Comparison of ENCODE assay signal across 9 cellular contexts in the genomic region with DNA sequence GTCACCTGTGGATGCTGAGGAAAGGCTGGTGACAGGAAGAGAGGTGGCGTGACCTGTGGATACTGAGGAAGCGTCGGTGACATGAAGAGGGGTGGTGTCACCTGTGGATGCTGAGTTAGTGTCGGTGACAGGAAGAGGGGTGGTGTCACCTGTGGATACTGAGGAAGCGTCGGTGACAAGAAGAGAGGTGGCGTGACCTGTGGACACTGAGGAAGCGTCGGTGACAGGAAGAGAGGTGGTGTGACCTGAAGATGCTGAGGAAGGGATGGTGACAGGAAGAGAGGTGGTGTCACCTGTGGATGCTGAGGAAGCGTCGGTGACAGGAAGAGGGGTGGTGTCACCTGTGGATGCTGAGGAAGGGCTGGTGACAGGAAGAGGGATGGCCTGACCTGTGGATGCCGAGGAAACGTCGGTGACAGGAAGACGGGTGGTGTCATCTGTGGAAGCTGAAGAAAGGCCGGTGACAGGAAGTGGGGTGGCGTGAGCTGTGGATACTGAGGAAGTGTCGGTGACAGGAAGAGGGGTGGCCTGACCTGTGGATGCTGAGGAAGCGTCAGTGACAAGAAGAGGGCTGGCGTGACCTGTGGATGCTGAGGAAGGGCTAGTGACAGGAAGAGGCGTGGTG. TPM values are rescaled to one million over a fixed set of nuclear protein-coding genes. Genes with fewer than 3 reads are reported as not detected.
A peak's percentile ranks its signal among the peaks of the same experiment; 100 is the strongest.
DNase-seq lines count a peak whose midpoint lies in the region; ATAC-seq and TF ChIP-seq lines count a peak whose summit lies in the region.
"Not testable (repeated sequence)": the region's sequence is repeated elsewhere in the genome, so short reads cannot be mapped to it uniquely, and the experiment has no call there.
"Had no signal": no experiment of that assay in that cellular context is flagged by ENCODE, and none has a peak within 500 bp of the region (broad histone marks: within the 10 kb centered on the region; RNA-seq: fewer than 3 reads in every experiment).

No MANE protein-coding gene starts in this region.

- peaks cover 16% of the 10 kb centered on the region for H3K9me3 ChIP-seq in CD8-positive, alpha-beta T cell (ENCODE audit: low read length)
- H3K9me3 ChIP-seq in neuronal stem cell (replicated peaks in 1 of 2; ENCODE audit: control insufficient read depth in 2 of 2, insufficient read depth in 1 of 2, low read depth in 1 of 2, low read length in 2 of 2), result not testable (repeated sequence)

- not testable (repeated sequence) for H3K79me1 ChIP-seq in neuronal stem cell (ENCODE audit: low read depth, low read length)

- not testable (repeated sequence) for H3K4me2 ChIP-seq in neuronal stem cell (ENCODE audit: insufficient read depth, low read length, poor library complexity, severe bottlenecking)

- H3K27me3 Mint-ChIP-seq in CD8-positive, alpha-beta T cell (ENCODE audit: low read depth); T-helper 2 cell treated with Interferon-gamma antibody and Interleukin-4, amounts not matched to agents 5 μg/mL and 100 μg/mL, for 36 hours (ENCODE audit: low read depth); activated CD8-positive, alpha-beta memory T cell treated with anti-CD3 and anti-CD28 coated beads, Interleukin-2, amount 10 ng/mL, durations not matched to agents 7 days and 5 days; activated naive CD4-positive, alpha-beta T cell treated with anti-CD3 and anti-CD28 coated beads, Interleukin-2, amount 50 U/mL, for 24 hours; effector memory CD8-positive, alpha-beta T cell: not testable (repeated sequence)
- H3K27me3 Mint-ChIP-seq in memory B cell, result peaks cover 58% of the 10 kb centered on the region

- H3K27ac Mint-ChIP-seq in CD8-positive, alpha-beta T cell, result peak overlapping the region; percentile 80
- H3K27ac Mint-ChIP-seq in T-helper 2 cell treated with Interferon-gamma antibody and Interleukin-4, amounts not matched to agents 5 μg/mL and 100 μg/mL, for 36 hours, result peak overlapping the region; percentile 92
- peak overlapping the region; percentile 86 for H3K27ac Mint-ChIP-seq in activated CD8-positive, alpha-beta memory T cell treated with anti-CD3 and anti-CD28 coated beads, Interleukin-2, amount 10 ng/mL, durations not matched to agents 7 days and 5 days
- peak overlapping the region; percentile 78 for H3K27ac Mint-ChIP-seq in activated naive CD4-positive, alpha-beta T cell treated with anti-CD3 and anti-CD28 coated beads, Interleukin-2, amount 50 U/mL, for 24 hours
- peak overlapping the region; percentile 70 to 93 for H3K27ac Mint-ChIP-seq in effector memory CD8-positive, alpha-beta T cell
- peak overlapping the region; percentile 51 for H3K27ac Mint-ChIP-seq in memory B cell

- intact Hi-C loops in CD8-positive, alpha-beta T cell (cut with DNase I, micrococcal nuclease), result not testable (repeated sequence)

- H3K4me3 ChIP-seq in CD8-positive, alpha-beta T cell (ENCODE audit: low read depth, low read length); neuronal stem cell (ENCODE audit: low read length in 2 of 2): not testable (repeated sequence)

- not testable (repeated sequence) for H3K4ac ChIP-seq in neuronal stem cell (ENCODE audit: low read length)

- CTCF ChIA-PET in CD8-positive, alpha-beta T cell (lab: Charles Lee); activated CD8-positive, alpha-beta memory T cell treated with anti-CD3 and anti-CD28 coated beads, Interleukin-2, amount 10 ng/mL, durations not matched to agents 7 days and 5 days (lab: Charles Lee): not testable (repeated sequence)

- not testable (repeated sequence) for H2BK120ac ChIP-seq in neuronal stem cell (ENCODE audit: low read depth, low read length)

- H3K18ac ChIP-seq in neuronal stem cell (ENCODE audit: low read length), result not testable (repeated sequence)

- POLR2A ChIA-PET in CD8-positive, alpha-beta T cell (lab: Charles Lee), result not testable (repeated sequence)

- H2BK5ac ChIP-seq in neuronal stem cell (ENCODE audit: low read length), result not testable (repeated sequence)

- not testable (repeated sequence) for H4K91ac ChIP-seq in neuronal stem cell (ENCODE audit: low read depth, low read length, poor library complexity)

- not testable (repeated sequence) for TF ChIP-seq CTCF in CD8-positive, alpha-beta T cell (IDR thresholded peaks at IDR 0.05)

- H3K4me1 Mint-ChIP-seq in CD8-positive, alpha-beta T cell (ENCODE audit: low read depth), result peaks cover 72% of the 10 kb centered on the region
- H3K4me1 Mint-ChIP-seq in T-helper 2 cell treated with Interferon-gamma antibody and Interleukin-4, amounts not matched to agents 5 μg/mL and 100 μg/mL, for 36 hours (ENCODE audit: low read depth), result peaks cover 64% of the 10 kb centered on the region
- peaks cover 66% of the 10 kb centered on the region for H3K4me1 Mint-ChIP-seq in activated CD8-positive, alpha-beta memory T cell treated with anti-CD3 and anti-CD28 coated beads, Interleukin-2, amount 10 ng/mL, durations not matched to agents 7 days and 5 days
- peaks cover 78% of the 10 kb centered on the region for H3K4me1 Mint-ChIP-seq in activated naive CD4-positive, alpha-beta T cell treated with anti-CD3 and anti-CD28 coated beads, Interleukin-2, amount 50 U/mL, for 24 hours
- peaks cover 73 to 77% of the 10 kb centered on the region in 2 donors for H3K4me1 Mint-ChIP-seq in effector memory CD8-positive, alpha-beta T cell (ENCODE audit: low read depth in 2 of 2)
- H3K4me1 Mint-ChIP-seq in memory B cell, result peaks cover 60% of the 10 kb centered on the region

- not testable (repeated sequence) for H4K8ac ChIP-seq in neuronal stem cell (ENCODE audit: low read depth, low read length)

- not testable (repeated sequence) for H3K27me3 ChIP-seq in CD8-positive, alpha-beta T cell (ENCODE audit: insufficient read depth, low read length); neuronal stem cell (ENCODE audit: control insufficient read depth in 3 of 3, insufficient read depth in 3 of 3, low read depth in 1 of 3, low read length in 3 of 3)

- H3K4me3 Mint-ChIP-seq in CD8-positive, alpha-beta T cell; activated CD8-positive, alpha-beta memory T cell treated with anti-CD3 and anti-CD28 coated beads, Interleukin-2, amount 10 ng/mL, durations not matched to agents 7 days and 5 days; memory B cell: not testable (repeated sequence)
- H3K4me3 Mint-ChIP-seq in T-helper 2 cell treated with Interferon-gamma antibody and Interleukin-4, amounts not matched to agents 5 μg/mL and 100 μg/mL, for 36 hours, result peak overlapping the region; percentile 67
- peak overlapping the region; percentile 28 for H3K4me3 Mint-ChIP-seq in activated naive CD4-positive, alpha-beta T cell treated with anti-CD3 and anti-CD28 coated beads, Interleukin-2, amount 50 U/mL, for 24 hours
- H3K4me3 Mint-ChIP-seq in effector memory CD8-positive, alpha-beta T cell, result peak overlapping the region; percentile 19 to 63

- peak overlapping the region; percentile 20 for H3K23ac ChIP-seq in neuronal stem cell (ENCODE audit: low read depth, low read length, poor library complexity)

- not testable (repeated sequence) for H3K36me3 ChIP-seq in CD8-positive, alpha-beta T cell (ENCODE audit: insufficient read depth, low read length); neuronal stem cell (replicated peaks in 1 of 2; ENCODE audit: control insufficient read depth in 2 of 2, insufficient read depth in 2 of 2, low read length in 2 of 2)

- peaks cover 15% of the 10 kb centered on the region for H3K36me3 Mint-ChIP-seq in CD8-positive, alpha-beta T cell
- peaks cover 74% of the 10 kb centered on the region for H3K36me3 Mint-ChIP-seq in T-helper 2 cell treated with Interferon-gamma antibody and Interleukin-4, amounts not matched to agents 5 μg/mL and 100 μg/mL, for 36 hours (ENCODE audit: low read depth)
- peaks cover 58% of the 10 kb centered on the region for H3K36me3 Mint-ChIP-seq in activated CD8-positive, alpha-beta memory T cell treated with anti-CD3 and anti-CD28 coated beads, Interleukin-2, amount 10 ng/mL, durations not matched to agents 7 days and 5 days
- H3K36me3 Mint-ChIP-seq in activated naive CD4-positive, alpha-beta T cell treated with anti-CD3 and anti-CD28 coated beads, Interleukin-2, amount 50 U/mL, for 24 hours, result peaks cover 14% of the 10 kb centered on the region
- H3K36me3 Mint-ChIP-seq in effector memory CD8-positive, alpha-beta T cell (ENCODE audit: insufficient read depth), result peaks cover 40% of the 10 kb centered on the region
- peaks cover 14% of the 10 kb centered on the region for H3K36me3 Mint-ChIP-seq in memory B cell

- H3K27ac ChIP-seq in CD8-positive, alpha-beta T cell (ENCODE audit: low read depth, low read length); neuronal stem cell (replicated peaks; ENCODE audit: low read length): not testable (repeated sequence)

- DNase-seq in CD8-positive, alpha-beta T cell; T-helper 2 cell treated with Interferon-gamma antibody and Interleukin-4, amounts not matched to agents 5 μg/mL and 100 μg/mL, for 36 hours (ENCODE audit: low spot score); activated CD8-positive, alpha-beta memory T cell treated with anti-CD3 and anti-CD28 coated beads, Interleukin-2, amount 10 ng/mL, durations not matched to agents 7 days and 5 days; effector memory CD8-positive, alpha-beta T cell; memory B cell (ENCODE audit: low spot score in 2 of 2); neuronal stem cell (ENCODE audit: low spot score): not testable (repeated sequence)
- DNase-seq in ureter (ENCODE audit: low spot score), result peak; percentile 25

- H3K14ac ChIP-seq in neuronal stem cell (ENCODE audit: low read length), result not testable (repeated sequence)

- not testable (repeated sequence) for H2AK5ac ChIP-seq in neuronal stem cell (ENCODE audit: low read depth, low read length)

- peaks cover 40% of the 10 kb centered on the region for H3K9me3 Mint-ChIP-seq in CD8-positive, alpha-beta T cell
- peaks cover 77% of the 10 kb centered on the region for H3K9me3 Mint-ChIP-seq in T-helper 2 cell treated with Interferon-gamma antibody and Interleukin-4, amounts not matched to agents 5 μg/mL and 100 μg/mL, for 36 hours
- peaks cover 61% of the 10 kb centered on the region for H3K9me3 Mint-ChIP-seq in activated CD8-positive, alpha-beta memory T cell treated with anti-CD3 and anti-CD28 coated beads, Interleukin-2, amount 10 ng/mL, durations not matched to agents 7 days and 5 days (ENCODE audit: low read depth)
- H3K9me3 Mint-ChIP-seq in activated naive CD4-positive, alpha-beta T cell treated with anti-CD3 and anti-CD28 coated beads, Interleukin-2, amount 50 U/mL, for 24 hours, result not testable (repeated sequence)
- peaks cover 47 to 64% of the 10 kb centered on the region in 2 donors for H3K9me3 Mint-ChIP-seq in effector memory CD8-positive, alpha-beta T cell
- H3K9me3 Mint-ChIP-seq in memory B cell, result peaks cover 45% of the 10 kb centered on the region

- H3K4me1 ChIP-seq in CD8-positive, alpha-beta T cell (ENCODE audit: insufficient read depth, low read length), result peaks cover 37% of the 10 kb centered on the region
- not testable (repeated sequence) for H3K4me1 ChIP-seq in neuronal stem cell (ENCODE audit: control insufficient read depth in 2 of 2, insufficient read depth in 1 of 2, low read depth in 1 of 2, low read length in 2 of 2)

- not testable (repeated sequence) for H2AFZ ChIP-seq in neuronal stem cell (ENCODE audit: low read length)

- H2BK12ac ChIP-seq in neuronal stem cell (ENCODE audit: low read length), result not testable (repeated sequence)

- not testable (repeated sequence) for ATAC-seq in CD8-positive, alpha-beta T cell; activated CD8-positive, alpha-beta memory T cell treated with anti-CD3 and anti-CD28 coated beads, Interleukin-2, amount 10 ng/mL, durations not matched to agents 7 days and 5 days; effector memory CD8-positive, alpha-beta T cell (replicated peaks); memory B cell (ENCODE audit: low read depth)

- WGBS in neuronal stem cell (ENCODE audit: extremely low coverage in 2 of 2, insufficient read length in 2 of 2, insufficient replicate concordance in 1 of 2), 2 donors, result no CpG with 5 or more reads among the region's 21 CpGs

- not testable (repeated sequence) for H3K9ac ChIP-seq in neuronal stem cell (ENCODE audit: low read depth, low read length, poor library complexity)

- H2BK15ac ChIP-seq in neuronal stem cell (ENCODE audit: low read length), result not testable (repeated sequence)

RNA-seq across cellular contexts. Expression of gene MUC4, which starts 25.8 kb away (rescaled TPM):
- total RNA-seq in CD8-positive, alpha-beta T cell, result not detected
- total RNA-seq in activated CD8-positive, alpha-beta memory T cell treated with anti-CD3 and anti-CD28 coated beads, Interleukin-2, amount 10 ng/mL, durations not matched to agents 7 days and 5 days, result under 1 TPM; 0.03 to 0.26 TPM
- polyA plus RNA-seq in neuronal stem cell (2013, experiment 1 of 2), result 0.03 TPM
- polyA plus RNA-seq in neuronal stem cell (2013, experiment 2 of 2), result not detected
- total RNA-seq in ureter, result 0.08 TPM
- total RNA-seq: MCF 10A had no signal
